8 cellular contexts compared by ENCODE assay signal in the genomic region with DNA sequence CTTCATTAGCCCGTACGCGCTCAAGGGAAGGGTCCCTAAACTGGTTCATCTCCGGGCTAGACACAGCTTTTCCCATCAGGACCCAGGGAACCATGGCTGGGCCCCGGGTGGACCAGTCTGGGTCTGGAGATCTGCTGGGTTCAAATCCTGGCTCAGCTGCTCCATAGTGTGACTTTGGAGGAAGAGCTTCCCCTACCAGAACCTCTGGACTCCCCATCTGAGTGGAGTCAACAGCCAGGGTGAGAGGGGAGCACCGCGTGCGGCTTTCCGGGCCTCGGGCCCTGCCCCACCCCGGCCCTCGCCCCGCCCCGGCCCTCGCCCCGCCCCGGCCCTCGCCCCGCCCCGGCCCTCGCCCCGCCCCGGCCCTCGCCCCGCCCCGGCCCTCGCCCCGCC. TPM values are rescaled to one million over a fixed set of nuclear protein-coding genes. Genes with fewer than 3 reads are reported as not detected.
DNase-seq lines count a peak whose midpoint lies in the region; ATAC-seq and TF ChIP-seq lines count a peak whose summit lies in the region.

No MANE protein-coding gene starts in this region.

- CTCF ChIA-PET in CD4-positive, alpha-beta memory T cell (lab: Charles Lee; ENCODE audit: partially characterized antibody): interaction anchor here (0.7 to 5.4 kb wide), 5 partner anchors 13 to 163 kb away, joined by 3 to 52 read pairs (median 4); no protein-coding TSS in a partner anchor

- no peaks in the 10 kb centered on the region for H3K27me3 ChIP-seq in CD4-positive, alpha-beta memory T cell (ENCODE audit: insufficient read depth, low read length)
- H3K27me3 ChIP-seq in HUES6 (ENCODE audit: control insufficient read depth, insufficient read depth, low read length): peaks cover 19% of the 10 kb centered on the region

- no peaks in the 10 kb centered on the region for H3K36me3 ChIP-seq in CD4-positive, alpha-beta memory T cell (ENCODE audit: insufficient read depth, low read length)
- no peaks in the 10 kb centered on the region for H3K36me3 ChIP-seq in HUES6 (ENCODE audit: control insufficient read depth, insufficient read depth, low read length)

- H3K9ac ChIP-seq in HUES6 (ENCODE audit: low read length): no peak overlapping the region

- TF ChIP-seq CTCF in natural killer cell (IDR thresholded peaks at IDR 0.05): no peak

- no peaks in the 10 kb centered on the region for H3K9me3 ChIP-seq in CD4-positive, alpha-beta memory T cell (ENCODE audit: control insufficient read depth in 1 of 2, low read length in 2 of 2)
- H3K9me3 ChIP-seq in HUES6 (ENCODE audit: control insufficient read depth, insufficient read depth, low read depth, low read length): no peaks in the 10 kb centered on the region

- peak overlapping the region; percentile 47 for H3K27ac ChIP-seq in CD4-positive, alpha-beta memory T cell (ENCODE audit: low read depth, low read length)
- no peak overlapping the region for H3K27ac ChIP-seq in HUES6 (ENCODE audit: low read depth, low read length)

- H3K27me3 Mint-ChIP-seq in CD4-positive, alpha-beta memory T cell: no peaks in the 10 kb centered on the region
- peaks cover 0 to 15% of the 10 kb centered on the region in 2 donors for H3K27me3 Mint-ChIP-seq in natural killer cell (ENCODE audit: low read depth in 2 of 2)

- H3K4me3 ChIP-seq in CD4-positive, alpha-beta memory T cell (ENCODE audit: low read length in 2 of 2): no peak overlapping the region
- H3K4me3 ChIP-seq in HUES6 (ENCODE audit: low read depth, low read length): peak overlapping the region; percentile 47

- peaks cover 9 to 56% (median 20%) of the 10 kb centered on the region in 4 donors for H3K4me1 Mint-ChIP-seq in CD4-positive, alpha-beta memory T cell
- H3K4me1 Mint-ChIP-seq in natural killer cell: peaks cover 13 to 32% of the 10 kb centered on the region in 2 donors

- POLR2A ChIA-PET in CD4-positive, alpha-beta memory T cell (lab: Charles Lee; ENCODE audit: partially characterized antibody): interaction anchor here (1.0 to 4.0 kb wide), 10 partner anchors 11 to 325 kb away, joined by 3 to 40 read pairs (median 4); partner anchors contain the start of gene BEGAIN

- no peaks in the 10 kb centered on the region for H3K9me3 Mint-ChIP-seq in CD4-positive, alpha-beta memory T cell
- no peaks in the 10 kb centered on the region for H3K9me3 Mint-ChIP-seq in natural killer cell

- H3K36me3 Mint-ChIP-seq in CD4-positive, alpha-beta memory T cell: no peaks in the 10 kb centered on the region
- no peaks in the 10 kb centered on the region for H3K36me3 Mint-ChIP-seq in natural killer cell

- peaks cover 41% of the 10 kb centered on the region for H3K4me1 ChIP-seq in CD4-positive, alpha-beta memory T cell (ENCODE audit: insufficient read depth, low read length)
- H3K4me1 ChIP-seq in HUES6 (ENCODE audit: control insufficient read depth, insufficient read depth, low read length): peaks cover 15% of the 10 kb centered on the region

- H3K4me3 Mint-ChIP-seq in CD4-positive, alpha-beta memory T cell: peak overlapping the region in 6 of 8 donors; percentile 35 to 72 (median 53)
- peak overlapping the region; percentile 21 for H3K4me3 Mint-ChIP-seq in natural killer cell

- intact Hi-C loops in CD4-positive, alpha-beta memory T cell (cut with micrococcal nuclease): loop anchor here (2.0 to 5.0 kb wide), 2 partner anchors 99 to 944 kb away; partner anchors contain the start of gene CCDC85C
- intact Hi-C loops in natural killer cell (cut with micrococcal nuclease): no loop called here

- no peak for ATAC-seq in natural killer cell
- no peak for ATAC-seq in HG03095 (IDR thresholded peaks at IDR 0.05; ENCODE audit: unreplicated experiment)
- no peak for ATAC-seq in HG02870 (IDR thresholded peaks at IDR 0.05; ENCODE audit: unreplicated experiment)
- no peak for ATAC-seq in GM19397 (IDR thresholded peaks at IDR 0.05; ENCODE audit: unreplicated experiment)

- H3K27ac Mint-ChIP-seq in CD4-positive, alpha-beta memory T cell: peak overlapping the region in 4 of 7 donors; percentile 36 to 90 (median 71)
- H3K27ac Mint-ChIP-seq in natural killer cell: no peak overlapping the region

- DNase-seq in CD4-positive, alpha-beta memory T cell: peak in 2 of 5 donors; percentile 50 to 55
- DNase-seq in central memory CD4-positive, alpha-beta T cell: peak; percentile 23
- DNase-seq in natural killer cell: no peak
- no peak for DNase-seq in NCI-H128 (lab: John Stamatoyannopoulos, UW; ENCODE audit: unreplicated experiment)

RNA-seq across cellular contexts. Expression of gene BEGAIN, which starts 41.2 kb away (rescaled TPM):
- 1 to 10 TPM in 1 of 2 experiments, under 1 TPM in 1; 0.84 to 1.6 TPM for total RNA-seq in CD4-positive, alpha-beta memory T cell
- 1 to 10 TPM in 1 of 2 donors, under 1 TPM in 1; 0.09 to 1.8 TPM for polyA plus RNA-seq in CD4-positive, alpha-beta memory T cell
- total RNA-seq in natural killer cell: 1 to 10 TPM in 1 of 3 donors, under 1 TPM in 1, not detected in 1; 0.11 to 1.3 TPM

Comparison
In these comparisons a context has a peak if more than half of its experiments do, and no peak if none do; other contexts are left out.
1. H3K27ac Mint-ChIP-seq: peak in CD4-positive, alpha-beta memory T cell (4 of 7); none in natural killer cell (0 of 2).